1 cellular context compared by ENCODE assay signal in genomic region chr2:173290518-173290917, GRCh38.
TF ChIP-seq lines count a peak whose summit lies in the region.

No MANE protein-coding gene starts in this region.

TF ChIP-seq in K562, 482 proteins besides CTCF, POLR2A, EP300 and RAD21 (continued from another document):
- TF ChIP-seq CLOCK (CRISPR knock-in tag; IDR thresholded peaks at IDR 0.05; ENCODE audit: borderline replicate concordance) (no peak), KLF6 (CRISPR knock-in tag; IDR thresholded peaks at IDR 0.05; ENCODE audit: borderline replicate concordance) (no peak), CCNT2 (IDR thresholded peaks at IDR 0.05; ENCODE audit: borderline replicate concordance, extremely low read depth, insufficient read length, low read depth, low read length) (no peak), ATF1 (CRISPR knock-in tag; IDR thresholded peaks at IDR 0.05) (no peak), ATF1 (tag; IDR thresholded peaks at IDR 0.05) (no peak), TFE3 (CRISPR knock-in tag; IDR thresholded peaks at IDR 0.05) (peak; percentile 24; the same call in 1 of the 2 replicates), TRIM24 (IDR thresholded peaks at IDR 0.05) (0 out of 4 replicates have a peak, but pooled peaks of 1 of the 2 experiments have one; percentile 22), CBFA2T3 (IDR thresholded peaks at IDR 0.05) (peak; percentile 46), ARID1B (IDR thresholded peaks at IDR 0.05) (peak; percentile 53; the same call in 1 of the 2 replicates), KDM4B (IDR thresholded peaks at IDR 0.05; ENCODE audit: borderline replicate concordance in 2 of 2, low read depth in 1 of 2) (no peak), ZNF134 (CRISPR knock-in tag; conservative IDR thresholded peaks at IDR 0.05) (peak; percentile 53; the same call in 1 of the 2 replicates), PTRF (tag; IDR thresholded peaks at IDR 0.05) (no peak), KDM2B (CRISPR knock-in tag; IDR thresholded peaks at IDR 0.05) (no peak), ZNF41 (CRISPR knock-in tag; conservative IDR thresholded peaks at IDR 0.05) (no peak), VEZF1 (CRISPR knock-in tag; IDR thresholded peaks at IDR 0.05) (no peak), ATF7 (IDR thresholded peaks at IDR 0.05) (no peak), CBFA2T2 (conservative IDR thresholded peaks at IDR 0.05) (no peak), MEIS2 (IDR thresholded peaks at IDR 0.05; ENCODE audit: partially characterized antibody) (peak; percentile 97), SIN3B (IDR thresholded peaks at IDR 0.05; ENCODE audit: low read depth) (no peak), KLF13 (tag; IDR thresholded peaks at IDR 0.05; ENCODE audit: borderline replicate concordance, low read depth) (no peak), CHAMP1 (IDR thresholded peaks at IDR 0.05) (0 out of 2 replicates have a peak, but pooled peaks have one; percentile 35)
- TF ChIP-seq, protein P1, sequence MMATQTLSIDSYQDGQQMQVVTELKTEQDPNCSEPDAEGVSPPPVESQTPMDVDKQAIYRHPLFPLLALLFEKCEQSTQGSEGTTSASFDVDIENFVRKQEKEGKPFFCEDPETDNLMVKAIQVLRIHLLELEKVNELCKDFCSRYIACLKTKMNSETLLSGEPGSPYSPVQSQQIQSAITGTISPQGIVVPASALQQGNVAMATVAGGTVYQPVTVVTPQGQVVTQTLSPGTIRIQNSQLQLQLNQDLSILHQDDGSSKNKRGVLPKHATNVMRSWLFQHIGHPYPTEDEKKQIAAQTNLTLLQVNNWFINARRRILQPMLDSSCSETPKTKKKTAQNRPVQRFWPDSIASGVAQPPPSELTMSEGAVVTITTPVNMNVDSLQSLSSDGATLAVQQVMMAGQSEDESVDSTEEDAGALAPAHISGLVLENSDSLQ (IDR thresholded peaks at IDR 0.05), result peak; percentile 90
- TF ChIP-seq, protein P2, sequence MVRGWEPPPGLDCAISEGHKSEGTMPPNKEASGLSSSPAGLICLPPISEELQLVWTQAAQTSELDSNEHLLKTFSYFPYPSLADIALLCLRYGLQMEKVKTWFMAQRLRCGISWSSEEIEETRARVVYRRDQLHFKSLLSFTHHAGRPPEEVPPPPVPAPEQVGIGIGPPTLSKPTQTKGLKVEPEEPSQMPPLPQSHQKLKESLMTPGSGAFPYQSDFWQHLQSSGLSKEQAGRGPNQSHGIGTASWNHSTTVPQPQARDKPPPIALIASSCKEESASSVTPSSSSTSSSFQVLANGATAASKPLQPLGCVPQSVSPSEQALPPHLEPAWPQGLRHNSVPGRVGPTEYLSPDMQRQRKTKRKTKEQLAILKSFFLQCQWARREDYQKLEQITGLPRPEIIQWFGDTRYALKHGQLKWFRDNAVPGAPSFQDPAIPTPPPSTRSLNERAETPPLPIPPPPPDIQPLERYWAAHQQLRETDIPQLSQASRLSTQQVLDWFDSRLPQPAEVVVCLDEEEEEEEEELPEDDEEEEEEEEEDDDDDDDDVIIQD (CRISPR knock-in tag; IDR thresholded peaks at IDR 0.05), result no peak
- TF ChIP-seq, protein P3, sequence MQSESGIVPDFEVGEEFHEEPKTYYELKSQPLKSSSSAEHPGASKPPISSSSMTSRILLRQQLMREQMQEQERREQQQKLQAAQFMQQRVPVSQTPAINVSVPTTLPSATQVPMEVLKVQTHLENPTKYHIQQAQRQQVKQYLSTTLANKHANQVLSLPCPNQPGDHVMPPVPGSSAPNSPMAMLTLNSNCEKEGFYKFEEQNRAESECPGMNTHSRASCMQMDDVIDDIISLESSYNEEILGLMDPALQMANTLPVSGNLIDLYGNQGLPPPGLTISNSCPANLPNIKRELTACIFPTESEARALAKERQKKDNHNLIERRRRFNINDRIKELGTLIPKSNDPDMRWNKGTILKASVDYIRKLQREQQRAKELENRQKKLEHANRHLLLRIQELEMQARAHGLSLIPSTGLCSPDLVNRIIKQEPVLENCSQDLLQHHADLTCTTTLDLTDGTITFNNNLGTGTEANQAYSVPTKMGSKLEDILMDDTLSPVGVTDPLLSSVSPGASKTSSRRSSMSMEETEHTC (IDR thresholded peaks at IDR 0.05), result 0 out of 2 replicates have a peak, but pooled peaks have one; percentile 7
- TF ChIP-seq, protein P4, sequence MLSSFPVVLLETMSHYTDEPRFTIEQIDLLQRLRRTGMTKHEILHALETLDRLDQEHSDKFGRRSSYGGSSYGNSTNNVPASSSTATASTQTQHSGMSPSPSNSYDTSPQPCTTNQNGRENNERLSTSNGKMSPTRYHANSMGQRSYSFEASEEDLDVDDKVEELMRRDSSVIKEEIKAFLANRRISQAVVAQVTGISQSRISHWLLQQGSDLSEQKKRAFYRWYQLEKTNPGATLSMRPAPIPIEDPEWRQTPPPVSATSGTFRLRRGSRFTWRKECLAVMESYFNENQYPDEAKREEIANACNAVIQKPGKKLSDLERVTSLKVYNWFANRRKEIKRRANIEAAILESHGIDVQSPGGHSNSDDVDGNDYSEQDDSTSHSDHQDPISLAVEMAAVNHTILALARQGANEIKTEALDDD (IDR thresholded peaks at IDR 0.05), result no peak
